In genomic region chr2:64336171-64336570, GRCh38 we compare ENCODE assay signal across 29 cellular contexts.
"Had no signal": no experiment of that assay in that cellular context is flagged by ENCODE, and none has a peak within 500 bp of the region (broad histone marks: within the 10 kb centered on the region; RNA-seq: fewer than 3 reads in every experiment).

No MANE protein-coding gene starts in this region.

- H3K27ac ChIP-seq: neural progenitor cell, ovary, parathyroid adenoma, psoas muscle, right lobe of liver, sigmoid colon, suprapubic skin, testis, tibial artery, transverse colon, upper lobe of right lung, uterus had no signal

- DNase-seq: natural killer cell; occipital lobe; ovary; posterior cingulate gyrus; psoas muscle; right cardiac atrium; right lobe of liver; sigmoid colon; small intestine; stimulated activated CD4-positive, alpha-beta T cell treated with anti-CD3 and anti-CD28 coated beads, Interleukin-15, amount 100 ng/mL, for 24 hours; stimulated activated CD4-positive, alpha-beta T cell treated with anti-CD3 and anti-CD28 coated beads, Interleukin-2, amount 100 ng/mL, for 24 hours; stimulated activated CD4-positive, alpha-beta T cell treated with anti-CD3 and anti-CD28 coated beads, Interleukin-2, amount 100 ng/mL, for 48 hours; stimulated activated CD4-positive, alpha-beta T cell treated with anti-CD3 and anti-CD28 coated beads, Interleukin-4, amount 100 ng/mL, for 24 hours; stimulated activated naive B cell treated with anti-CD40 and anti-IgM and Interleukin-4, amounts not matched to agents 10 μg/mL and 1 μg/mL and 100 μg/mL, for 72 hours; stimulated activated naive CD4-positive, alpha-beta T cell treated with Interleukin-2 at 50 U/mL for 16 hours; substantia nigra; testis; tibial artery; transverse colon; upper lobe of right lung; uterus had no signal

- ATAC-seq: natural killer cell; psoas muscle; right cardiac atrium; stimulated activated effector memory CD8-positive, alpha-beta T cell treated with anti-CD3 and anti-CD28 coated beads, Interleukin-12 subunit alpha, Interleukin-12 subunit beta, amount 100 ng/mL, for 72 hours; stimulated activated naive B cell treated with anti-CD40 and anti-IgM and Interleukin-4, amounts not matched to agents 10 μg/mL and 1 μg/mL and 100 μg/mL, for 72 hours; upper lobe of right lung had no signal

- H3K4me3 ChIP-seq: neural progenitor cell, ovary, psoas muscle, right lobe of liver, sigmoid colon, suprapubic skin, testis, tibial artery, transverse colon, upper lobe of right lung, uterus had no signal

- H3K27ac Mint-ChIP-seq: natural killer cell; nephron; neural progenitor cell; progenitor cell of endocrine pancreas; stimulated activated effector memory CD8-positive, alpha-beta T cell treated with anti-CD3 and anti-CD28 coated beads, Interleukin-12 subunit alpha, Interleukin-12 subunit beta, amount 100 ng/mL, for 72 hours; stimulated activated naive B cell treated with anti-CD40 and anti-IgM and Interleukin-4, amounts not matched to agents 10 μg/mL and 1 μg/mL and 100 μg/mL, for 72 hours; stimulated activated naive CD8-positive, alpha-beta T cell treated with anti-CD3 and anti-CD28 coated beads, Interleukin-15, Interleukin-2, amounts not matched to agents 100 ng/mL and 50 ng/mL, for 24 hours; type B pancreatic cell had no signal

- H3K36me3 ChIP-seq: neural progenitor cell, ovary, right lobe of liver, sigmoid colon, suprapubic skin, tibial artery, transverse colon, upper lobe of right lung, uterus had no signal

- H3K4me2 ChIP-seq: neural progenitor cell had no signal

- H3K4me1 ChIP-seq: right lobe of liver had no signal

- FAIRE-seq: small intestine had no signal

- H3K4me1 Mint-ChIP-seq: natural killer cell had no signal

- H3K4me3 Mint-ChIP-seq: natural killer cell; nephron; neural progenitor cell; stimulated activated effector memory CD8-positive, alpha-beta T cell treated with anti-CD3 and anti-CD28 coated beads, Interleukin-12 subunit alpha, Interleukin-12 subunit beta, amount 100 ng/mL, for 72 hours; stimulated activated naive B cell treated with anti-CD40 and anti-IgM and Interleukin-4, amounts not matched to agents 10 μg/mL and 1 μg/mL and 100 μg/mL, for 72 hours; stimulated activated naive CD8-positive, alpha-beta T cell treated with anti-CD3 and anti-CD28 coated beads, Interleukin-15, Interleukin-2, amounts not matched to agents 100 ng/mL and 50 ng/mL, for 24 hours; type B pancreatic cell had no signal

- H3K27me3 Mint-ChIP-seq: progenitor cell of endocrine pancreas; stimulated activated naive CD8-positive, alpha-beta T cell treated with anti-CD3 and anti-CD28 coated beads, Interleukin-15, Interleukin-2, amounts not matched to agents 100 ng/mL and 50 ng/mL, for 24 hours; type B pancreatic cell had no signal

- H2AFZ ChIP-seq: neural progenitor cell, parathyroid adenoma had no signal

- H3K9me3 Mint-ChIP-seq: natural killer cell; nephron; stimulated activated effector memory CD8-positive, alpha-beta T cell treated with anti-CD3 and anti-CD28 coated beads, Interleukin-12 subunit alpha, Interleukin-12 subunit beta, amount 100 ng/mL, for 72 hours; stimulated activated naive CD8-positive, alpha-beta T cell treated with anti-CD3 and anti-CD28 coated beads, Interleukin-15, Interleukin-2, amounts not matched to agents 100 ng/mL and 50 ng/mL, for 24 hours; type B pancreatic cell had no signal

- H3K27me3 ChIP-seq: neural progenitor cell, ovary, right lobe of liver, sigmoid colon, suprapubic skin, testis, transverse colon, upper lobe of right lung, uterus had no signal

- H3K9me3 ChIP-seq: ovary, psoas muscle, right lobe of liver, sigmoid colon, suprapubic skin, testis, tibial artery, transverse colon, upper lobe of right lung, uterus had no signal

- H3K9ac ChIP-seq: neural progenitor cell, parathyroid adenoma had no signal

- H3K79me2 ChIP-seq: parathyroid adenoma had no signal
